In genomic region chr18:505483-506122, GRCh38 we compare ENCODE assay signal across 11 cellular contexts. TPM values are rescaled to one million over a fixed set of nuclear protein-coding genes. Genes with fewer than 3 reads are reported as not detected.
DNase-seq lines count a peak whose midpoint lies in the region; ATAC-seq and TF ChIP-seq lines count a peak whose summit lies in the region.
"Had no signal": no experiment of that assay in that cellular context is flagged by ENCODE, and none has a peak within 500 bp of the region (broad histone marks: within the 10 kb centered on the region; RNA-seq: fewer than 3 reads in every experiment).

No MANE protein-coding gene starts in this region.

- H4K20me1 ChIP-seq in Karpas-422 (ENCODE audit: insufficient read depth, low read depth, low read length) (no peaks in the 10 kb centered on the region), smooth muscle cell (ENCODE audit: low read depth) (no peaks in the 10 kb centered on the region)

- CTCF ChIA-PET in GM10248 (lab: Yijun Ruan, JAX), result interaction anchor here (1.4 to 3.6 kb wide), 3 partner anchors 10 to 19 kb away, joined by 4 to 15 read pairs (median 14); no protein-coding TSS in a partner anchor
- CTCF ChIA-PET in Calu3 (lab: Charles Lee), result no interaction called here

- H3K4me1 Mint-ChIP-seq in Calu3 (ENCODE audit: low read depth, unreplicated experiment), result no peaks in the 10 kb centered on the region
- H3K4me1 Mint-ChIP-seq: activated naive CD4-positive, alpha-beta T cell treated with anti-CD3 and anti-CD28 coated beads, Interleukin-2, amount 10 ng/mL, durations not matched to agents 7 days and 5 days had no signal

- POLR2A ChIA-PET in GM10248 (lab: Yijun Ruan, JAX), result no interaction called here

- H3K9me2 ChIP-seq in Karpas-422 (replicated peaks; ENCODE audit: insufficient read depth, low read length), result no peaks in the 10 kb centered on the region

- ATAC-seq in GM19372 (IDR thresholded peaks at IDR 0.05; ENCODE audit: low read depth, unreplicated experiment) (peak; percentile 74), HG02870 (IDR thresholded peaks at IDR 0.05; ENCODE audit: unreplicated experiment) (peak; percentile 96), psoas muscle (no peak)

- BruUV-seq in Calu3 (replicated peaks; lab: Mats Ljungman, UMichigan), result no TSS peak

- no peak overlapping the region for H3K9ac ChIP-seq in Karpas-422 (ENCODE audit: low read length)
- H3K9ac ChIP-seq in smooth muscle cell (ENCODE audit: low read depth), result no peak overlapping the region
- H3K9ac ChIP-seq: KMS-11, neural progenitor cell had no signal

- TF ChIP-seq POLR2A in vagina (IDR thresholded peaks at IDR 0.05), result no peak

- DNase-seq in GM10248 (ENCODE audit: extremely low spot score), result peak; percentile 44
- DNase-seq in Karpas-422, result peak; percentile 51
- DNase-seq in psoas muscle, result no peak
- no peak for DNase-seq in vagina (ENCODE audit: extremely low spot score in 2 of 2)
- no peak for DNase-seq in smooth muscle cell (lab: John Stamatoyannopoulos, UW; ENCODE audit: unreplicated experiment)
- DNase-seq in Calu3, result no peak
- DNase-seq: activated naive CD4-positive, alpha-beta T cell treated with anti-CD3 and anti-CD28 coated beads, Interleukin-2, amount 10 ng/mL, durations not matched to agents 7 days and 5 days had no signal

- no peaks in the 10 kb centered on the region for H3F3A ChIP-seq in smooth muscle cell (ENCODE audit: low read depth)

- H3K4me3 Mint-ChIP-seq in Calu3 (ENCODE audit: low read depth, unreplicated experiment), result no peak overlapping the region
- H3K4me3 Mint-ChIP-seq: activated naive CD4-positive, alpha-beta T cell treated with anti-CD3 and anti-CD28 coated beads, Interleukin-2, amount 10 ng/mL, durations not matched to agents 7 days and 5 days; neural progenitor cell had no signal

- H3K4me3 ChIP-seq in Karpas-422 (ENCODE audit: low read length) (no peak overlapping the region), psoas muscle (no peak overlapping the region), vagina (no peak overlapping the region), smooth muscle cell (no peak overlapping the region)
- H3K4me3 ChIP-seq: neural progenitor cell had no signal

- H3K79me2 ChIP-seq in Karpas-422 (ENCODE audit: low read length), result no peaks in the 10 kb centered on the region
- H3K79me2 ChIP-seq in smooth muscle cell (ENCODE audit: low read depth), result no peaks in the 10 kb centered on the region

- TF ChIP-seq CTCF in GM10248 (IDR thresholded peaks at IDR 0.05; ENCODE audit: control extremely low read depth, extremely low read depth, low read depth, missing control alignments) (no peak), psoas muscle (IDR thresholded peaks at IDR 0.05) (no peak), vagina (IDR thresholded peaks at IDR 0.05) (no peak), smooth muscle cell (IDR thresholded peaks at IDR 0.05; ENCODE audit: borderline replicate concordance, insufficient read depth, poor library complexity, severe bottlenecking) (no peak), Calu3 (IDR thresholded peaks at IDR 0.05; ENCODE audit: unreplicated experiment) (no peak)

- no peak overlapping the region for H3K4me2 ChIP-seq in Karpas-422 (ENCODE audit: low read depth, low read length, poor library complexity, severe bottlenecking)
- no peak overlapping the region for H3K4me2 ChIP-seq in smooth muscle cell
- H3K4me2 ChIP-seq: KMS-11, neural progenitor cell had no signal

- H3K4me1 ChIP-seq in Karpas-422 (ENCODE audit: low read length) (peaks cover 6% of the 10 kb centered on the region; the same call in 1 of the 2 replicates), psoas muscle (no peaks in the 10 kb centered on the region), vagina (no peaks in the 10 kb centered on the region), smooth muscle cell (ENCODE audit: low read depth) (peaks cover 6% of the 10 kb centered on the region)

- no peak overlapping the region for H3K27ac Mint-ChIP-seq in Calu3 (ENCODE audit: unreplicated experiment)
- H3K27ac Mint-ChIP-seq: activated naive CD4-positive, alpha-beta T cell treated with anti-CD3 and anti-CD28 coated beads, Interleukin-2, amount 10 ng/mL, durations not matched to agents 7 days and 5 days; neural progenitor cell had no signal

- peaks cover 41% of the 10 kb centered on the region for H3K27me3 Mint-ChIP-seq in Calu3 (ENCODE audit: unreplicated experiment)

- no peaks in the 10 kb centered on the region for H3K36me3 Mint-ChIP-seq in Calu3 (ENCODE audit: insufficient read depth, unreplicated experiment)
- H3K36me3 Mint-ChIP-seq: activated naive CD4-positive, alpha-beta T cell treated with anti-CD3 and anti-CD28 coated beads, Interleukin-2, amount 10 ng/mL, durations not matched to agents 7 days and 5 days; neural progenitor cell had no signal

- H3K27ac ChIP-seq in Karpas-422 (ENCODE audit: low read length) (no peak overlapping the region), psoas muscle (no peak overlapping the region), vagina (no peak overlapping the region), smooth muscle cell (ENCODE audit: low read depth) (no peak overlapping the region)
- H3K27ac ChIP-seq: KMS-11, neural progenitor cell had no signal

- no peak overlapping the region for H2AFZ ChIP-seq in Karpas-422 (ENCODE audit: low read length)
- H2AFZ ChIP-seq in smooth muscle cell (ENCODE audit: low read depth), result no peak overlapping the region
- H2AFZ ChIP-seq: neural progenitor cell had no signal

- H3K9me3 Mint-ChIP-seq in Calu3 (ENCODE audit: low read depth, unreplicated experiment), result no peaks in the 10 kb centered on the region
- H3K9me3 Mint-ChIP-seq: activated naive CD4-positive, alpha-beta T cell treated with anti-CD3 and anti-CD28 coated beads, Interleukin-2, amount 10 ng/mL, durations not matched to agents 7 days and 5 days; neural progenitor cell had no signal

- H3K27me3 ChIP-seq in Karpas-422 (ENCODE audit: low read length), result no peaks in the 10 kb centered on the region
- peaks cover 0 to 13% (median 6%) of the 10 kb centered on the region in 3 donors for H3K27me3 ChIP-seq in psoas muscle (ENCODE audit: insufficient read depth in 3 of 3, low read length in 2 of 3)
- no peaks in the 10 kb centered on the region for H3K27me3 ChIP-seq in vagina
- H3K27me3 ChIP-seq in smooth muscle cell (ENCODE audit: low read depth), result peaks cover 22% of the 10 kb centered on the region

- intact Hi-C loops in psoas muscle (cut with DNase I) (loop anchor here in 1 of 2 donors (10.0 kb wide), 1 partner anchor 49 kb away; no protein-coding TSS in a partner anchor), vagina (cut with DNase I) (no loop called here), Calu3 (cut with micrococcal nuclease; ENCODE audit: unreplicated experiment) (no loop called here)

- whole genome bisulfite sequencing in psoas muscle, 3 donors, result 78 to 80% (median 78%) methylated on average over 6 of the region's 6 CpGs
- WGBS in smooth muscle cell (ENCODE audit: low lambda C conversion rate), result 72% methylated on average over 6 of the region's 6 CpGs

- H3K36me3 ChIP-seq in Karpas-422 (ENCODE audit: insufficient read depth, low read length) (no peaks in the 10 kb centered on the region), psoas muscle (ENCODE audit: insufficient read depth in 1 of 2, low read depth in 1 of 2) (no peaks in the 10 kb centered on the region), vagina (no peaks in the 10 kb centered on the region), smooth muscle cell (ENCODE audit: low read depth) (no peaks in the 10 kb centered on the region)
- H3K36me3 ChIP-seq: neural progenitor cell had no signal

- H3K9me3 ChIP-seq in Karpas-422 (ENCODE audit: low read length) (no peaks in the 10 kb centered on the region), psoas muscle (no peaks in the 10 kb centered on the region), vagina (no peaks in the 10 kb centered on the region), smooth muscle cell (replicated peaks; ENCODE audit: low read depth) (no peaks in the 10 kb centered on the region)

RNA-seq across cellular contexts. Expression of gene COLEC12, which starts 5.1 kb away (rescaled TPM):
- not detected in 2 replicates for total RNA-seq in Karpas-422 (2014; rRNA removed; shearing (Covaris generic); ENCODE audit: low replicate concordance)
- 1 to 10 TPM; 3.4 to 6.4 (median 4.2) TPM for total RNA-seq in psoas muscle
- 1 to 10 TPM in 2 of 3 donors, under 1 TPM in 1; 0.80 to 1.9 (median 1.2) TPM for polyA plus RNA-seq in psoas muscle
- 18.9 TPM for total RNA-seq in vagina
- 10.8 and 13.8 TPM in 2 replicates for total RNA-seq in smooth muscle cell
- polyA plus RNA-seq in smooth muscle cell, result 10.5 and 13.7 TPM in 2 replicates
- not detected in 2 replicates for total RNA-seq in Calu3 (2022)

Comparison
In these comparisons a context has a peak if more than half of its experiments do, and no peak if none do; other contexts are left out.
1. DNase-seq: peak in GM10248 (single experiment) and Karpas-422 (single experiment); none in psoas muscle (0 of 2), vagina (0 of 2), smooth muscle cell (single experiment) and Calu3 (single experiment).
2. ATAC-seq: peak in GM19372 (single experiment) and HG02870 (single experiment); none in psoas muscle (0 of 4).